20 cellular contexts compared by ENCODE assay signal in the genomic region with DNA sequence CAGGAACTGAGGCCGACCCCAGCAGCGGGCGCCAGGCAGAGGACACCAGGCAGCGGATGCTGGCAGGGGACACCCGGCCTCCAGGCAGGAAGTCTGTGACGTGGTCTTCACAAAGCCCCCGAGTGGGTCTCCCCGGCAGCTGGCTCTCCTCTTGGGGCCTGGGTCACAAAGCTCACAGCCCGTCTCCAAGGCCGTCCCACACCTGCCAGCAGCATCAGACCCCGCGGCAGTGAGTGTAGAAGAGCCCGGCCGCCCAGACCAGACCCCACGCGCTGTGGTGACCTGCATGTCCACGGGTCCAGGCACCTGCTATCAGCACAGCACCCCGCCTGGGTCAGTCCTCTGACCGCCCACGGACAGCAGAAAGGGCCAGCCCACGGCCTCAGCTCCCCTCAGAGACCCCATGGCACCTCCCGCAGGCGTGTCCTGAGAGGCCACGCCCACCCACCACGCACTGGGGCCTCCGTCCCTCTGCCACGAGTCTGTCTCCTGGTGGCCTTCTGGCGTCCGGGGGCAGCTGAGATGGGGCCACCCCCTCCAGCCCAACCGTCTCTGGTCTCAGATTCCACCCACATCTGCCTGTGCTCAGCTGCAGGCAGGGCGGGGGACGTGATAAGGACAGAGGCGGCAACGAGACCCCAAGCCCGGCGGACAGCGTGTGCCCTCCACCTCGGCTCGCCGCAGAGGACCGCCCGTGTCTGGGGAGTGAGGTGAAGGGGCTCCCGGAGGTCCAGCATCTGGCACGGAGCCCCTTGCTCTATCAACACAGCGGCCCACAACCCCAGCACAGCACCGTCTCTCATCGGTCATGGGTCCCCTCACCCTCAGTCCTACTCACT. TPM values are rescaled to one million over a fixed set of nuclear protein-coding genes. Genes with fewer than 3 reads are reported as not detected.
DNase-seq lines count a peak whose midpoint lies in the region; ATAC-seq, FAIRE-seq and TF ChIP-seq lines count a peak whose summit lies in the region.
"Had no signal": no experiment of that assay in that cellular context is flagged by ENCODE, and none has a peak within 500 bp of the region (broad histone marks: within the 10 kb centered on the region; RNA-seq: fewer than 3 reads in every experiment).

No MANE protein-coding gene starts in this region.

- FAIRE-seq in HepG2 (lab: Jason Lieb, UNC) (no peak), GM12891 (lab: Jason Lieb, UNC) (no peak)
- FAIRE-seq: A204.1, G401.6, GM12892, GM19239 had no signal

- H3K27ac Mint-ChIP-seq in activated naive CD4-positive, alpha-beta T cell treated with anti-CD3 and anti-CD28 coated beads, Interleukin-2, amount 10 ng/mL, durations not matched to agents 7 days and 5 days: peak overlapping the region; percentile 81
- peak overlapping the region in 2 of 3 donors; percentile 69 to 99 for H3K27ac Mint-ChIP-seq in CD4-positive, CD25-positive, alpha-beta regulatory T cell
- H3K27ac Mint-ChIP-seq in stimulated activated memory B cell treated with anti-CD40 and anti-IgM and Interleukin-4, amounts not matched to agents 10 μg/mL and 1 μg/mL and 100 μg/mL, for 72 hours: no peak overlapping the region

- no peak overlapping the region for H3K4me3 ChIP-seq in CD4-positive, CD25-positive, alpha-beta regulatory T cell (ENCODE audit: low read depth, low read length)
- H3K4me3 ChIP-seq in HepG2 (replicated peaks in 1 of 3; ENCODE audit: insufficient read depth in 1 of 3, low read depth in 2 of 3, low read length in 3 of 3) (no peak overlapping the region), esophagus muscularis mucosa (no peak overlapping the region)

- peak overlapping the region; percentile 19 for H3K27ac ChIP-seq in CD4-positive, CD25-positive, alpha-beta regulatory T cell (ENCODE audit: insufficient read depth, low read length, poor library complexity, severe bottlenecking)
- H3K27ac ChIP-seq in VCaP (peak overlapping the region; percentile 68), HepG2 (ENCODE audit: extremely low read length, insufficient read depth, low read length) (no peak overlapping the region), esophagus muscularis mucosa (replicated peaks in 1 of 4) (no peak overlapping the region)

- peaks cover 35% of the 10 kb centered on the region for H3K4me1 ChIP-seq in CD4-positive, CD25-positive, alpha-beta regulatory T cell (ENCODE audit: control insufficient read depth, insufficient read depth, low read length, poor library complexity, severe bottlenecking)
- H3K4me1 ChIP-seq in HepG2 (ENCODE audit: insufficient read depth, low read length) (peaks cover 29% of the 10 kb centered on the region), esophagus muscularis mucosa (peaks cover 14 to 19% (median 15%) of the 10 kb centered on the region in 4 donors)

- no TSS peak for BruUV-seq in HepG2 (replicated peaks; lab: Mats Ljungman, UMichigan)

- H3K4me3 Mint-ChIP-seq in activated naive CD4-positive, alpha-beta T cell treated with anti-CD3 and anti-CD28 coated beads, Interleukin-2, amount 10 ng/mL, durations not matched to agents 7 days and 5 days: no peak overlapping the region
- H3K4me3 Mint-ChIP-seq in CD4-positive, CD25-positive, alpha-beta regulatory T cell: no peak overlapping the region
- no peak overlapping the region for H3K4me3 Mint-ChIP-seq in stimulated activated memory B cell treated with anti-CD40 and anti-IgM and Interleukin-4, amounts not matched to agents 10 μg/mL and 1 μg/mL and 100 μg/mL, for 72 hours

- no peaks in the 10 kb centered on the region for H3K27me3 Mint-ChIP-seq in activated naive CD4-positive, alpha-beta T cell treated with anti-CD3 and anti-CD28 coated beads, Interleukin-2, amount 10 ng/mL, durations not matched to agents 7 days and 5 days
- no peaks in the 10 kb centered on the region for H3K27me3 Mint-ChIP-seq in CD4-positive, CD25-positive, alpha-beta regulatory T cell
- H3K27me3 Mint-ChIP-seq in stimulated activated memory B cell treated with anti-CD40 and anti-IgM and Interleukin-4, amounts not matched to agents 10 μg/mL and 1 μg/mL and 100 μg/mL, for 72 hours: no peaks in the 10 kb centered on the region

- H3K36me3 Mint-ChIP-seq in activated naive CD4-positive, alpha-beta T cell treated with anti-CD3 and anti-CD28 coated beads, Interleukin-2, amount 10 ng/mL, durations not matched to agents 7 days and 5 days: no peaks in the 10 kb centered on the region
- no peaks in the 10 kb centered on the region for H3K36me3 Mint-ChIP-seq in CD4-positive, CD25-positive, alpha-beta regulatory T cell
- H3K36me3 Mint-ChIP-seq in stimulated activated memory B cell treated with anti-CD40 and anti-IgM and Interleukin-4, amounts not matched to agents 10 μg/mL and 1 μg/mL and 100 μg/mL, for 72 hours: peaks cover 15% of the 10 kb centered on the region

- H3K4me1 Mint-ChIP-seq in activated naive CD4-positive, alpha-beta T cell treated with anti-CD3 and anti-CD28 coated beads, Interleukin-2, amount 10 ng/mL, durations not matched to agents 7 days and 5 days: peaks cover 18% of the 10 kb centered on the region
- peaks cover 0 to 21% (median 3%) of the 10 kb centered on the region in 4 donors for H3K4me1 Mint-ChIP-seq in CD4-positive, CD25-positive, alpha-beta regulatory T cell
- no peaks in the 10 kb centered on the region for H3K4me1 Mint-ChIP-seq in stimulated activated memory B cell treated with anti-CD40 and anti-IgM and Interleukin-4, amounts not matched to agents 10 μg/mL and 1 μg/mL and 100 μg/mL, for 72 hours

- POLR2A ChIA-PET in HepG2 (lab: Yijun Ruan, JAX): no interaction called here

- TF ChIP-seq EP300 in HepG2 (IDR thresholded peaks at IDR 0.05; ENCODE audit: low read depth in 2 of 2, low read length in 2 of 2): no peak
- no peak for TF ChIP-seq EP300 in HepG2 (CRISPR knock-in tag; IDR thresholded peaks at IDR 0.05; ENCODE audit: borderline replicate concordance)
- TF ChIP-seq EP300 in esophagus muscularis mucosa (IDR thresholded peaks at IDR 0.05): no peak

- in situ Hi-C loops in HepG2 (cut with HindIII; ENCODE audit: extremely low pct_ligation_motif_present, low pct_unique_long_range_greater_than_20kb): no loop called here

- H3K9ac ChIP-seq in HepG2 (ENCODE audit: insufficient read depth, low read depth, low read length): no peak overlapping the region

- H3K27me3 ChIP-seq in CD4-positive, CD25-positive, alpha-beta regulatory T cell (ENCODE audit: control insufficient read depth, insufficient read depth, low read length): no peaks in the 10 kb centered on the region
- H3K27me3 ChIP-seq in HepG2 (ENCODE audit: control insufficient read depth in 1 of 2, insufficient read depth in 2 of 2, low read length in 2 of 2) (no peaks in the 10 kb centered on the region), esophagus muscularis mucosa (no peaks in the 10 kb centered on the region)

- H3K4me2 ChIP-seq in HepG2 (ENCODE audit: low read depth, low read length): no peak overlapping the region

- CTCF ChIA-PET in activated naive CD4-positive, alpha-beta T cell treated with anti-CD3 and anti-CD28 coated beads, Interleukin-2, amount 10 ng/mL, durations not matched to agents 7 days and 5 days (lab: Charles Lee): no interaction called here
- CTCF ChIA-PET in HepG2 (lab: Yijun Ruan, JAX; ENCODE audit: low intra/inter-chr PET ratio, low total read pairs): no interaction called here

- WGBS in HepG2 (ENCODE audit: low lambda C conversion rate): 95% methylated on average over 16 of the region's 47 CpGs
- WGBS in esophagus muscularis mucosa: 87% methylated on average over 28 of the region's 47 CpGs

- no peak for TF ChIP-seq RAD21 in HepG2 (CRISPR knock-in tag; IDR thresholded peaks at IDR 0.05)

- no peak for TF ChIP-seq POLR2A in HepG2 (IDR thresholded peaks at IDR 0.05; ENCODE audit: insufficient read depth in 1 of 2, low read depth in 2 of 2, low read length in 2 of 2)
- no peak for TF ChIP-seq POLR2A in esophagus muscularis mucosa (IDR thresholded peaks at IDR 0.05; ENCODE audit: low read depth)
- TF ChIP-seq POLR2A in GM12891 (IDR thresholded peaks at IDR 0.05; ENCODE audit: low read depth, low read length): no peak

- no peaks in the 10 kb centered on the region for H3K36me3 ChIP-seq in CD4-positive, CD25-positive, alpha-beta regulatory T cell (ENCODE audit: control insufficient read depth, insufficient read depth, low read length)
- H3K36me3 ChIP-seq in HepG2 (replicated peaks in 1 of 2; ENCODE audit: control insufficient read depth in 1 of 2, insufficient read depth in 2 of 2, low read length in 2 of 2) (no peaks in the 10 kb centered on the region), esophagus muscularis mucosa (peaks cover 0 to 60% (median 31%) of the 10 kb centered on the region in 4 donors)

- H2AFZ ChIP-seq in HepG2 (ENCODE audit: low read length): no peak overlapping the region

- H4K20me1 ChIP-seq in HepG2 (ENCODE audit: insufficient read depth, low read length): no peaks in the 10 kb centered on the region

- no peak for ATAC-seq in CD4-positive, CD25-positive, alpha-beta regulatory T cell (ENCODE audit: low read depth in 2 of 2)
- ATAC-seq in HepG2: no peak
- no peak for ATAC-seq in stimulated activated memory B cell treated with anti-CD40 and anti-IgM and Interleukin-4, amounts not matched to agents 10 μg/mL and 1 μg/mL and 100 μg/mL, for 72 hours

- intact Hi-C loops in HepG2 (cut with micrococcal nuclease; ENCODE audit: unreplicated experiment) (no loop called here), esophagus muscularis mucosa (cut with DNase I) (no loop called here)

- no peaks in the 10 kb centered on the region for H3K79me2 ChIP-seq in HepG2 (ENCODE audit: insufficient read depth, low read length)

- H3K9me3 ChIP-seq in CD4-positive, CD25-positive, alpha-beta regulatory T cell (ENCODE audit: control insufficient read depth in 2 of 2, low read length in 2 of 2): no peaks in the 10 kb centered on the region
- H3K9me3 ChIP-seq in HepG2 (ENCODE audit: low read length) (no peaks in the 10 kb centered on the region), esophagus muscularis mucosa (no peaks in the 10 kb centered on the region)

- TF ChIP-seq CTCF in VCaP (conservative IDR thresholded peaks at IDR 0.05) (no peak), HepG2 (CRISPR knock-in tag; IDR thresholded peaks at IDR 0.05) (no peak), esophagus muscularis mucosa (IDR thresholded peaks at IDR 0.05) (no peak)

- H3K9me3 Mint-ChIP-seq in activated naive CD4-positive, alpha-beta T cell treated with anti-CD3 and anti-CD28 coated beads, Interleukin-2, amount 10 ng/mL, durations not matched to agents 7 days and 5 days: no peaks in the 10 kb centered on the region
- no peaks in the 10 kb centered on the region for H3K9me3 Mint-ChIP-seq in CD4-positive, CD25-positive, alpha-beta regulatory T cell
- no peaks in the 10 kb centered on the region for H3K9me3 Mint-ChIP-seq in stimulated activated memory B cell treated with anti-CD40 and anti-IgM and Interleukin-4, amounts not matched to agents 10 μg/mL and 1 μg/mL and 100 μg/mL, for 72 hours

- no peak for DNase-seq in activated naive CD4-positive, alpha-beta T cell treated with anti-CD3 and anti-CD28 coated beads, Interleukin-2, amount 10 ng/mL, durations not matched to agents 7 days and 5 days
- DNase-seq in activated naive CD4-positive, alpha-beta T cell treated with Interleukin-2 at 50 U/mL for 16 hours: no peak
- no peak for DNase-seq in CD4-positive, CD25-positive, alpha-beta regulatory T cell
- DNase-seq in HepG2 (ENCODE audit: low spot score): no peak
- no peak for DNase-seq in esophagus muscularis mucosa (ENCODE audit: extremely low spot score)
- no peak for DNase-seq in GM12891 (ENCODE audit: insufficient read length, low spot score)
- DNase-seq: DMS79 treated with DMSO at 0.1 percent for 48 hours, NCI-H1048, NCI-H2107, NCI-H226, NCI-H526, RPMI8226 had no signal

RNA-seq across cellular contexts. Expression of a gene that starts 34.2 kb away (rescaled TPM):
- total RNA-seq in CD4-positive, CD25-positive, alpha-beta regulatory T cell: 27.3 TPM
- 1 to 10 TPM; 4.7 to 7.2 (median 5.7) TPM for polyA plus RNA-seq in CD4-positive, CD25-positive, alpha-beta regulatory T cell
- 1.3 and 2.7 TPM in 2 replicates for total RNA-seq in HepG2 (2016; rRNA removed; fragmentation: Illumina TruSeq; extraction: Trizol)
- total RNA-seq in HepG2 (2016; cell fraction: cytosol; rRNA removed; fragmentation: Illumina TruSeq; extraction: Trizol; ENCODE audit: low read depth): 1.1 and 1.7 TPM in 2 replicates
- 1.3 and 3.1 TPM in 2 replicates for total RNA-seq in HepG2 (2016; cell fraction: insoluble cytoplasmic fraction; rRNA removed; fragmentation: Illumina TruSeq; extraction: Trizol)
- total RNA-seq in HepG2 (2016; cell fraction: membrane; rRNA removed; fragmentation: Illumina TruSeq; extraction: Trizol): 1.6 and 2.4 TPM in 2 replicates
- total RNA-seq in HepG2 (2016; cell fraction: nucleus; rRNA removed; fragmentation: Illumina TruSeq; extraction: Trizol): 3.0 and 3.1 TPM in 2 replicates
- polyA plus RNA-seq in HepG2 (2011; rRNA removed): 4.8 and 9.1 TPM in 2 replicates
- polyA plus RNA-seq in HepG2 (2011; cell fraction: cytosol; rRNA removed): 1.6 and 3.2 TPM in 2 replicates
- polyA plus RNA-seq in HepG2 (2011; cell fraction: nucleus; rRNA removed): 82.5 and 82.6 TPM in 2 replicates
- 4.7 and 9.6 TPM in 2 replicates for polyA plus RNA-seq in HepG2 (2012)
- polyA plus RNA-seq in HepG2 (2016; cell fraction: cytosol; fragmentation: Illumina TruSeq; extraction: Trizol; ENCODE audit: low read depth): 3.8 and 4.6 TPM in 2 replicates
- polyA plus RNA-seq in HepG2 (2016; cell fraction: insoluble cytoplasmic fraction; fragmentation: Illumina TruSeq; extraction: Trizol; ENCODE audit: low read depth): 2.3 and 2.8 TPM in 2 replicates
- 5.3 and 6.7 TPM in 2 replicates for polyA plus RNA-seq in HepG2 (2016; cell fraction: membrane; fragmentation: Illumina TruSeq; extraction: Trizol; ENCODE audit: low read depth)
- 8.9 and 9.7 TPM in 2 replicates for polyA plus RNA-seq in HepG2 (2016; cell fraction: nucleus; fragmentation: Illumina TruSeq; extraction: Trizol; ENCODE audit: insufficient read depth, low read depth)
- polyA minus RNA-seq in HepG2 (2011; rRNA and poly(A)+ RNA removed; ENCODE audit: low replicate concordance): 3.4 and 4.2 TPM in 2 replicates
- polyA minus RNA-seq in HepG2 (2011; cell fraction: cytosol; rRNA and poly(A)+ RNA removed): 0.62 and 2.6 TPM in 2 replicates
- polyA minus RNA-seq in HepG2 (2011; cell fraction: nucleus; rRNA and poly(A)+ RNA removed): 6.6 and 9.0 TPM in 2 replicates
- 10 to 100 TPM in 3 of 4 donors, 1 to 10 TPM in 1; 8.3 to 22.3 (median 14.2) TPM for total RNA-seq in esophagus muscularis mucosa
- 8.5 TPM for polyA plus RNA-seq in GM12891 (2012; ENCODE audit: low read depth, missing spikeins)

RNA-seq across cellular contexts. Expression of a gene that starts 34.4 kb away (rescaled TPM):
- total RNA-seq in CD4-positive, CD25-positive, alpha-beta regulatory T cell: 3.8 TPM
- polyA plus RNA-seq in CD4-positive, CD25-positive, alpha-beta regulatory T cell: 1 to 10 TPM in 2 of 4 donors, under 1 TPM in 2; 0.83 to 3.3 (median 1.4) TPM
- 0.63 and 1.2 TPM in 2 replicates for total RNA-seq in HepG2 (2016; rRNA removed; fragmentation: Illumina TruSeq; extraction: Trizol)
- total RNA-seq in HepG2 (2016; cell fraction: cytosol; rRNA removed; fragmentation: Illumina TruSeq; extraction: Trizol; ENCODE audit: low read depth): 0.81 and 1.1 TPM in 2 replicates
- 0.82 and 1.9 TPM in 2 replicates for total RNA-seq in HepG2 (2016; cell fraction: insoluble cytoplasmic fraction; rRNA removed; fragmentation: Illumina TruSeq; extraction: Trizol)
- total RNA-seq in HepG2 (2016; cell fraction: membrane; rRNA removed; fragmentation: Illumina TruSeq; extraction: Trizol): 0.46 and 1.00 TPM in 2 replicates
- 1.6 and 2.0 TPM in 2 replicates for total RNA-seq in HepG2 (2016; cell fraction: nucleus; rRNA removed; fragmentation: Illumina TruSeq; extraction: Trizol)
- 0.78 and 2.1 TPM in 2 replicates for polyA plus RNA-seq in HepG2 (2011; rRNA removed)
- polyA plus RNA-seq in HepG2 (2011; cell fraction: cytosol; rRNA removed): 0.53 and 1.0 TPM in 2 replicates
- polyA plus RNA-seq in HepG2 (2011; cell fraction: nucleus; rRNA removed): 17.1 and 17.5 TPM in 2 replicates
- 0.76 and 1.0 TPM in 2 replicates for polyA plus RNA-seq in HepG2 (2012)
- 0.60 and 0.67 TPM in 2 replicates for polyA plus RNA-seq in HepG2 (2016; cell fraction: cytosol; fragmentation: Illumina TruSeq; extraction: Trizol; ENCODE audit: low read depth)
- 0.39 and 0.46 TPM in 2 replicates for polyA plus RNA-seq in HepG2 (2016; cell fraction: insoluble cytoplasmic fraction; fragmentation: Illumina TruSeq; extraction: Trizol; ENCODE audit: low read depth)
- polyA plus RNA-seq in HepG2 (2016; cell fraction: membrane; fragmentation: Illumina TruSeq; extraction: Trizol; ENCODE audit: low read depth): 0.44 and 0.56 TPM in 2 replicates
- 3.7 and 3.8 TPM in 2 replicates for polyA plus RNA-seq in HepG2 (2016; cell fraction: nucleus; fragmentation: Illumina TruSeq; extraction: Trizol; ENCODE audit: insufficient read depth, low read depth)
- polyA minus RNA-seq in HepG2 (2011; rRNA and poly(A)+ RNA removed; ENCODE audit: low replicate concordance): 0.44 and 0.61 TPM in 2 replicates
- polyA minus RNA-seq in HepG2 (2011; cell fraction: cytosol; rRNA and poly(A)+ RNA removed): 0.44 TPM in 1 of 2 replicates, not detected in the other
- 1.8 and 3.4 TPM in 2 replicates for polyA minus RNA-seq in HepG2 (2011; cell fraction: nucleus; rRNA and poly(A)+ RNA removed)
- 1 to 10 TPM; 2.1 to 4.0 (median 3.0) TPM for total RNA-seq in esophagus muscularis mucosa
- polyA plus RNA-seq in GM12891 (2012; ENCODE audit: low read depth, missing spikeins): 0.89 TPM
- total RNA-seq: HT1080, OCI-LY7 had no signal

RNA-seq across cellular contexts. Expression of a gene that starts 52.3 kb away (rescaled TPM):
- not detected for total RNA-seq in CD4-positive, CD25-positive, alpha-beta regulatory T cell
- polyA plus RNA-seq in CD4-positive, CD25-positive, alpha-beta regulatory T cell: not detected
- total RNA-seq in HepG2 (2016; rRNA removed; fragmentation: Illumina TruSeq; extraction: Trizol) (0.21 and 0.44 TPM in 2 replicates), esophagus muscularis mucosa (not detected)
- 0.09 and 0.20 TPM in 2 replicates for total RNA-seq in HepG2 (2016; cell fraction: cytosol; rRNA removed; fragmentation: Illumina TruSeq; extraction: Trizol; ENCODE audit: low read depth)
- total RNA-seq in HepG2 (2016; cell fraction: insoluble cytoplasmic fraction; rRNA removed; fragmentation: Illumina TruSeq; extraction: Trizol): 0.33 and 0.43 TPM in 2 replicates
- 0.21 and 0.37 TPM in 2 replicates for total RNA-seq in HepG2 (2016; cell fraction: membrane; rRNA removed; fragmentation: Illumina TruSeq; extraction: Trizol)
- total RNA-seq in HepG2 (2016; cell fraction: nucleus; rRNA removed; fragmentation: Illumina TruSeq; extraction: Trizol): 0.28 and 0.34 TPM in 2 replicates
- 0.26 and 0.38 TPM in 2 replicates for polyA plus RNA-seq in HepG2 (2011; rRNA removed)
- polyA plus RNA-seq in HepG2 (2011; cell fraction: cytosol; rRNA removed): 0.21 and 0.30 TPM in 2 replicates
- polyA plus RNA-seq in HepG2 (2011; cell fraction: nucleus; rRNA removed): 3.0 and 3.2 TPM in 2 replicates
- polyA plus RNA-seq in HepG2 (2012): 0.35 and 0.44 TPM in 2 replicates
- 0.05 and 0.14 TPM in 2 replicates for polyA plus RNA-seq in HepG2 (2016; cell fraction: cytosol; fragmentation: Illumina TruSeq; extraction: Trizol; ENCODE audit: low read depth)
- polyA plus RNA-seq in HepG2 (2016; cell fraction: insoluble cytoplasmic fraction; fragmentation: Illumina TruSeq; extraction: Trizol; ENCODE audit: low read depth): 0.25 TPM in 1 of 2 replicates, not detected in the other
- polyA plus RNA-seq in HepG2 (2016; cell fraction: membrane; fragmentation: Illumina TruSeq; extraction: Trizol; ENCODE audit: low read depth): 0.08 and 0.15 TPM in 2 replicates
- polyA plus RNA-seq in HepG2 (2016; cell fraction: nucleus; fragmentation: Illumina TruSeq; extraction: Trizol; ENCODE audit: insufficient read depth, low read depth): 0.79 and 0.97 TPM in 2 replicates
- 0.26 TPM in 1 of 2 replicates, not detected in the other for polyA minus RNA-seq in HepG2 (2011; rRNA and poly(A)+ RNA removed; ENCODE audit: low replicate concordance)
- polyA minus RNA-seq in HepG2 (2011; cell fraction: cytosol; rRNA and poly(A)+ RNA removed): not detected in 2 replicates
- polyA minus RNA-seq in HepG2 (2011; cell fraction: nucleus; rRNA and poly(A)+ RNA removed): 0.26 and 0.37 TPM in 2 replicates
- polyA plus RNA-seq in GM12891 (2012; ENCODE audit: low read depth, missing spikeins): not detected
- total RNA-seq: HT1080, OCI-LY7 had no signal

Comparison
In these comparisons a context has a peak if more than half of its experiments do, and no peak if none do; other contexts are left out.
1. H3K27ac ChIP-seq: peak in CD4-positive, CD25-positive, alpha-beta regulatory T cell (single experiment) and VCaP (single experiment); none in HepG2 (single experiment) and esophagus muscularis mucosa (0 of 4).